In genomic region chr12:2490746-2491145, GRCh38 we compare ENCODE assay signal across 10 cellular contexts.
"Had no signal": no experiment of that assay in that cellular context is flagged by ENCODE, and none has a peak within 500 bp of the region (broad histone marks: within the 10 kb centered on the region; RNA-seq: fewer than 3 reads in every experiment).

No MANE protein-coding gene starts in this region.

- DNase-seq: activated CD4-positive, alpha-beta T cell treated with anti-CD3 and anti-CD28 coated beads, Interleukin-2, amount 50 U/mL, for 4 hours; activated CD4-positive, CD25-positive, alpha-beta regulatory T cell treated with anti-CD3 and anti-CD28 coated beads, Interleukin-2, amount 50 U/mL, for 72 hours; activated T-cell treated with anti-CD3 and anti-CD28 coated beads, Interleukin-2, amount 50 U/mL, for 1 hour; amniotic stem cell; body of pancreas; endodermal cell; left ventricle myocardium superior; pancreas; thyroid gland; uterus had no signal

- FAIRE-seq: pancreas had no signal
